ENCODE assay signal across 1 cellular context in the genomic region with DNA sequence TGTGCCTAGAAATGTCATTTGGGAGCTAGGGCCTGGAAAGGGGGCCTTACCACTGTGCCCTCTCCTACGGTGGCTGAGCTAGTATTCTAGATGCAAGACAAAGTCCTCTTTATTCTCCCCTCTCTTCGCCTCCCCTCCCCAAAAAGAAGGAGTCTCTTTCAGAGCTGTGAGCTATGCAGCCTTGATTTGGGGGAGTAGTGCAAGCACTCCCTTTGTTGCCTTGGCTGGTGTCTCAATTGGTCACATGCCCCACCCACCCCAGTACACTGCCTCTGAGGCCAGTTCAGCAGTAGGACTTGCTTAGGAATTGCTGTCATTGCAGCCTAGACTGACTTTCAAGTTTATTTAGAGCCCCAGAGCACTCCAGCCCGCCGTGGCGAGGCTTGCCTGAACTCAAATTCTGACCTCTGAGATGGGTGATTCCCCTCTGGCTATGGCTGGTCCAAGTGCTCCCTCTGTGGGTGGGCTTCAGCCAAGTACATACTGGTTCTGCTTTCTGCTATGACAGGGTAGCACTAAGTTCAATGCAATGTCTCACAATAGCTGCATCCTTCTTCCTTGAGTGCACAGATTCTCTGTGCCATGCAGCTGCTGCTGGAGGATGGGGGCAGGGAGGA.
TF ChIP-seq lines count a peak whose summit lies in the region.

No MANE protein-coding gene starts in this region.

TF ChIP-seq in HepG2, 621 proteins besides CTCF, POLR2A, EP300 and RAD21 (continued from another document):
- TF ChIP-seq SMAD9 (CRISPR knock-in tag; IDR thresholded peaks at IDR 0.05) = peak; percentile 59; the same call in 1 of the 2 replicates
- TF ChIP-seq NR2F6 (IDR thresholded peaks at IDR 0.05) = peak; percentile 45; the same call in 1 of the 2 replicates
- peak; percentile 75 for TF ChIP-seq NR2F6 (CRISPR knock-in tag; IDR thresholded peaks at IDR 0.05)
- TF ChIP-seq, protein P1, sequence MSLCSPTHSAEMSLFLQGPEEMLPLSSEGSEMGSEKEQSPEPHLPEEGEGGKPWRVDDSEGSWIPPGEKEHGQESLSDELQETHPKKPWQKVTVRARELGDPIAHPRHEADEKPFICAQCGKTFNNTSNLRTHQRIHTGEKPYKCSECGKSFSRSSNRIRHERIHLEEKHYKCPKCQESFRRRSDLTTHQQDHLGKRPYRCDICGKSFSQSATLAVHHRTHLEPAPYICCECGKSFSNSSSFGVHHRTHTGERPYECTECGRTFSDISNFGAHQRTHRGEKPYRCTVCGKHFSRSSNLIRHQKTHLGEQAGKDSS (CRISPR knock-in tag; IDR thresholded peaks at IDR 0.05; ENCODE audit: borderline replicate concordance, low read depth) = no peak; the same call in 1 of the 2 replicates
- TF ChIP-seq SMARCE1 (IDR thresholded peaks at IDR 0.05; ENCODE audit: borderline replicate concordance) = no peak
- TF ChIP-seq ZNF253 (CRISPR knock-in tag; IDR thresholded peaks at IDR 0.05; ENCODE audit: borderline replicate concordance) = no peak
- no peak for TF ChIP-seq ZNF30 (CRISPR knock-in tag; IDR thresholded peaks at IDR 0.05)
- TF ChIP-seq, protein P2, sequence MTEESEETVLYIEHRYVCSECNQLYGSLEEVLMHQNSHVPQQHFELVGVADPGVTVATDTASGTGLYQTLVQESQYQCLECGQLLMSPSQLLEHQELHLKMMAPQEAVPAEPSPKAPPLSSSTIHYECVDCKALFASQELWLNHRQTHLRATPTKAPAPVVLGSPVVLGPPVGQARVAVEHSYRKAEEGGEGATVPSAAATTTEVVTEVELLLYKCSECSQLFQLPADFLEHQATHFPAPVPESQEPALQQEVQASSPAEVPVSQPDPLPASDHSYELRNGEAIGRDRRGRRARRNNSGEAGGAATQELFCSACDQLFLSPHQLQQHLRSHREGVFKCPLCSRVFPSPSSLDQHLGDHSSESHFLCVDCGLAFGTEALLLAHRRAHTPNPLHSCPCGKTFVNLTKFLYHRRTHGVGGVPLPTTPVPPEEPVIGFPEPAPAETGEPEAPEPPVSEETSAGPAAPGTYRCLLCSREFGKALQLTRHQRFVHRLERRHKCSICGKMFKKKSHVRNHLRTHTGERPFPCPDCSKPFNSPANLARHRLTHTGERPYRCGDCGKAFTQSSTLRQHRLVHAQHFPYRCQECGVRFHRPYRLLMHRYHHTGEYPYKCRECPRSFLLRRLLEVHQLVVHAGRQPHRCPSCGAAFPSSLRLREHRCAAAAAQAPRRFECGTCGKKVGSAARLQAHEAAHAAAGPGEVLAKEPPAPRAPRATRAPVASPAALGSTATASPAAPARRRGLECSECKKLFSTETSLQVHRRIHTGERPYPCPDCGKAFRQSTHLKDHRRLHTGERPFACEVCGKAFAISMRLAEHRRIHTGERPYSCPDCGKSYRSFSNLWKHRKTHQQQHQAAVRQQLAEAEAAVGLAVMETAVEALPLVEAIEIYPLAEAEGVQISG (CRISPR knock-in tag; IDR thresholded peaks at IDR 0.05) = 0 out of 2 replicates have a peak, but pooled peaks have one; percentile 22
- no peak for TF ChIP-seq SIN3A (IDR thresholded peaks at IDR 0.05; ENCODE audit: borderline replicate concordance, low read depth, low read length)
- peak; percentile 14 for TF ChIP-seq PCBP2 (optimal IDR thresholded peaks at IDR 0.05; ENCODE audit: low read depth, low read length, poor library complexity, severe bottlenecking)
- TF ChIP-seq, protein P3, sequence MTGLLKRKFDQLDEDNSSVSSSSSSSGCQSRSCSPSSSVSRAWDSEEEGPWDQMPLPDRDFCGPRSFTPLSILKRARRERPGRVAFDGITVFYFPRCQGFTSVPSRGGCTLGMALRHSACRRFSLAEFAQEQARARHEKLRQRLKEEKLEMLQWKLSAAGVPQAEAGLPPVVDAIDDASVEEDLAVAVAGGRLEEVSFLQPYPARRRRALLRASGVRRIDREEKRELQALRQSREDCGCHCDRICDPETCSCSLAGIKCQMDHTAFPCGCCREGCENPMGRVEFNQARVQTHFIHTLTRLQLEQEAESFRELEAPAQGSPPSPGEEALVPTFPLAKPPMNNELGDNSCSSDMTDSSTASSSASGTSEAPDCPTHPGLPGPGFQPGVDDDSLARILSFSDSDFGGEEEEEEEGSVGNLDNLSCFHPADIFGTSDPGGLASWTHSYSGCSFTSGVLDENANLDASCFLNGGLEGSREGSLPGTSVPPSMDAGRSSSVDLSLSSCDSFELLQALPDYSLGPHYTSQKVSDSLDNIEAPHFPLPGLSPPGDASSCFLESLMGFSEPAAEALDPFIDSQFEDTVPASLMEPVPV (CRISPR knock-in tag; IDR thresholded peaks at IDR 0.05) = no peak
- TF ChIP-seq DNMT3B (CRISPR knock-in tag; conservative IDR thresholded peaks at IDR 0.05) = no peak
- TF ChIP-seq NPAS2 (CRISPR knock-in tag; IDR thresholded peaks at IDR 0.05; ENCODE audit: borderline replicate concordance) = peak; percentile 79; the same call in 1 of the 2 replicates
- TF ChIP-seq ZFX (CRISPR knock-in tag; IDR thresholded peaks at IDR 0.05; ENCODE audit: low read depth) = 0 out of 2 replicates have a peak, but pooled peaks have one; percentile 17
- 0 out of 2 replicates have a peak, but pooled peaks have one; percentile 38 for TF ChIP-seq PHF20 (CRISPR knock-in tag; IDR thresholded peaks at IDR 0.05)
- no peak for TF ChIP-seq NFE2L2 (IDR thresholded peaks at IDR 0.05; ENCODE audit: low read length)
- TF ChIP-seq, protein P4, sequence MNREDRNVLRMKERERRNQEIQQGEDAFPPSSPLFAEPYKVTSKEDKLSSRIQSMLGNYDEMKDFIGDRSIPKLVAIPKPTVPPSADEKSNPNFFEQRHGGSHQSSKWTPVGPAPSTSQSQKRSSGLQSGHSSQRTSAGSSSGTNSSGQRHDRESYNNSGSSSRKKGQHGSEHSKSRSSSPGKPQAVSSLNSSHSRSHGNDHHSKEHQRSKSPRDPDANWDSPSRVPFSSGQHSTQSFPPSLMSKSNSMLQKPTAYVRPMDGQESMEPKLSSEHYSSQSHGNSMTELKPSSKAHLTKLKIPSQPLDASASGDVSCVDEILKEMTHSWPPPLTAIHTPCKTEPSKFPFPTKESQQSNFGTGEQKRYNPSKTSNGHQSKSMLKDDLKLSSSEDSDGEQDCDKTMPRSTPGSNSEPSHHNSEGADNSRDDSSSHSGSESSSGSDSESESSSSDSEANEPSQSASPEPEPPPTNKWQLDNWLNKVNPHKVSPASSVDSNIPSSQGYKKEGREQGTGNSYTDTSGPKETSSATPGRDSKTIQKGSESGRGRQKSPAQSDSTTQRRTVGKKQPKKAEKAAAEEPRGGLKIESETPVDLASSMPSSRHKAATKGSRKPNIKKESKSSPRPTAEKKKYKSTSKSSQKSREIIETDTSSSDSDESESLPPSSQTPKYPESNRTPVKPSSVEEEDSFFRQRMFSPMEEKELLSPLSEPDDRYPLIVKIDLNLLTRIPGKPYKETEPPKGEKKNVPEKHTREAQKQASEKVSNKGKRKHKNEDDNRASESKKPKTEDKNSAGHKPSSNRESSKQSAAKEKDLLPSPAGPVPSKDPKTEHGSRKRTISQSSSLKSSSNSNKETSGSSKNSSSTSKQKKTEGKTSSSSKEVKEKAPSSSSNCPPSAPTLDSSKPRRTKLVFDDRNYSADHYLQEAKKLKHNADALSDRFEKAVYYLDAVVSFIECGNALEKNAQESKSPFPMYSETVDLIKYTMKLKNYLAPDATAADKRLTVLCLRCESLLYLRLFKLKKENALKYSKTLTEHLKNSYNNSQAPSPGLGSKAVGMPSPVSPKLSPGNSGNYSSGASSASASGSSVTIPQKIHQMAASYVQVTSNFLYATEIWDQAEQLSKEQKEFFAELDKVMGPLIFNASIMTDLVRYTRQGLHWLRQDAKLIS (CRISPR knock-in tag; IDR thresholded peaks at IDR 0.05) = no peak
- TF ChIP-seq ZNF672 (CRISPR knock-in tag; IDR thresholded peaks at IDR 0.05) = no peak
- TF ChIP-seq ZNF546 (CRISPR knock-in tag; conservative IDR thresholded peaks at IDR 0.05) = no peak
- peak; percentile 37; the same call in 1 of the 2 replicates for TF ChIP-seq SAP130 (CRISPR knock-in tag; IDR thresholded peaks at IDR 0.05; ENCODE audit: low read depth)
- TF ChIP-seq, protein P5, sequence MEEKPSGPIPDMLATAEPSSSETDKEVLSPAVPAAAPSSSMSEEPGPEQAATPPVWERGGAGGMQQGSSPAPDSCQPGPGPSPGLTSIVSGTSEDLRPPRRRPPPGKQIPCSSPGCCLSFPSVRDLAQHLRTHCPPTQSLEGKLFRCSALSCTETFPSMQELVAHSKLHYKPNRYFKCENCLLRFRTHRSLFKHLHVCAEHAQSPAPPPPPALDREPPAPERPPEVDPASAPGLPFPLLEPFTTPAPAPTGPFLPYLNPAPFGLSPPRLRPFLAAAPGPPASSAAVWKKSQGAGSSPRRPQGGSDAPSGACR (CRISPR knock-in tag; IDR thresholded peaks at IDR 0.05) = no peak
- TF ChIP-seq ZNF883 (CRISPR knock-in tag; IDR thresholded peaks at IDR 0.05; ENCODE audit: not compliant biosample characterization) = peak; percentile 6
- 0 out of 2 replicates have a peak, but pooled peaks have one; percentile 34 for TF ChIP-seq ELF3 (CRISPR knock-in tag; IDR thresholded peaks at IDR 0.05)
- no peak for TF ChIP-seq PTBP1 (IDR thresholded peaks at IDR 0.05; ENCODE audit: low read depth, low read length, poor library complexity, severe bottlenecking)
- no peak for TF ChIP-seq WIZ (CRISPR knock-in tag; IDR thresholded peaks at IDR 0.05)
- TF ChIP-seq, protein P6, sequence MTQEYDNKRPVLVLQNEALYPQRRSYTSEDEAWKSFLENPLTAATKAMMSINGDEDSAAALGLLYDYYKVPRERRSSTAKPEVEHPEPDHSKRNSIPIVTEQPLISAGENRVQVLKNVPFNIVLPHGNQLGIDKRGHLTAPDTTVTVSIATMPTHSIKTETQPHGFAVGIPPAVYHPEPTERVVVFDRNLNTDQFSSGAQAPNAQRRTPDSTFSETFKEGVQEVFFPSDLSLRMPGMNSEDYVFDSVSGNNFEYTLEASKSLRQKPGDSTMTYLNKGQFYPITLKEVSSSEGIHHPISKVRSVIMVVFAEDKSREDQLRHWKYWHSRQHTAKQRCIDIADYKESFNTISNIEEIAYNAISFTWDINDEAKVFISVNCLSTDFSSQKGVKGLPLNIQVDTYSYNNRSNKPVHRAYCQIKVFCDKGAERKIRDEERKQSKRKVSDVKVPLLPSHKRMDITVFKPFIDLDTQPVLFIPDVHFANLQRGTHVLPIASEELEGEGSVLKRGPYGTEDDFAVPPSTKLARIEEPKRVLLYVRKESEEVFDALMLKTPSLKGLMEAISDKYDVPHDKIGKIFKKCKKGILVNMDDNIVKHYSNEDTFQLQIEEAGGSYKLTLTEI (CRISPR knock-in tag; conservative IDR thresholded peaks at IDR 0.05) = no peak
- TF ChIP-seq ZNF615 (CRISPR knock-in tag; IDR thresholded peaks at IDR 0.05; ENCODE audit: borderline replicate concordance) = no peak
- TF ChIP-seq ARNT (IDR thresholded peaks at IDR 0.05) = no peak
- TF ChIP-seq, protein P7, sequence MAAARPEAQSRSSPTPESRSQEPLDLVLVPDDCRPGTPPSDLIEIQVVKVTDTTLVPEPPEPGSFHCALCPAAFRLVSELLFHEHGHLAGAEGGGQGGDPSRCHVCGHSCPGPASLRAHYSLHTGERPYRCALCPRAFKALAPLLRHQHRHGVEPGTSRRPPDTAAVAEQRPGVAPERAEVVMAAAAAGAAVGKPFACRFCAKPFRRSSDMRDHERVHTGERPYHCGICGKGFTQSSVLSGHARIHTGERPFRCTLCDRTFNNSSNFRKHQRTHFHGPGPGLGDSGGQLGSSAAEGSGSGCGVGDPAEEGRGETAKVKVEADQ (CRISPR knock-in tag; IDR thresholded peaks at IDR 0.05; ENCODE audit: borderline replicate concordance) = no peak
- TF ChIP-seq ZMYM4 (CRISPR knock-in tag; IDR thresholded peaks at IDR 0.05) = peak; percentile 63; the same call in 1 of the 2 replicates
- TF ChIP-seq SPEN (CRISPR knock-in tag; IDR thresholded peaks at IDR 0.05; ENCODE audit: low read depth) = peak; percentile 22; the same call in 1 of the 2 replicates
- no peak for TF ChIP-seq BCL6 (CRISPR knock-in tag; IDR thresholded peaks at IDR 0.05)
- peak; percentile 82; the same call in 1 of the 2 replicates for TF ChIP-seq EED (CRISPR knock-in tag; IDR thresholded peaks at IDR 0.05)
- no peak for TF ChIP-seq TGIF2 (CRISPR knock-in tag; IDR thresholded peaks at IDR 0.05)
- no peak for TF ChIP-seq LCORL (IDR thresholded peaks at IDR 0.05)
- TF ChIP-seq LCORL (CRISPR knock-in tag; IDR thresholded peaks at IDR 0.05) = 0 out of 2 replicates have a peak, but pooled peaks have one; percentile 44
- no peak for TF ChIP-seq CREB1 (IDR thresholded peaks at IDR 0.05)
- TF ChIP-seq CREB1 (CRISPR knock-in tag; IDR thresholded peaks at IDR 0.05) = no peak
- TF ChIP-seq, protein P8, sequence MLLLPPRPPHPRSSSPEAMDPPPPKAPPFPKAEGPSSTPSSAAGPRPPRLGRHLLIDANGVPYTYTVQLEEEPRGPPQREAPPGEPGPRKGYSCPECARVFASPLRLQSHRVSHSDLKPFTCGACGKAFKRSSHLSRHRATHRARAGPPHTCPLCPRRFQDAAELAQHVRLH (CRISPR knock-in tag; IDR thresholded peaks at IDR 0.05; ENCODE audit: borderline replicate concordance, low read depth) = 0 out of 2 replicates have a peak, but pooled peaks have one; percentile 52
